ENCODE assay signal across 8 cellular contexts in the genomic region with DNA sequence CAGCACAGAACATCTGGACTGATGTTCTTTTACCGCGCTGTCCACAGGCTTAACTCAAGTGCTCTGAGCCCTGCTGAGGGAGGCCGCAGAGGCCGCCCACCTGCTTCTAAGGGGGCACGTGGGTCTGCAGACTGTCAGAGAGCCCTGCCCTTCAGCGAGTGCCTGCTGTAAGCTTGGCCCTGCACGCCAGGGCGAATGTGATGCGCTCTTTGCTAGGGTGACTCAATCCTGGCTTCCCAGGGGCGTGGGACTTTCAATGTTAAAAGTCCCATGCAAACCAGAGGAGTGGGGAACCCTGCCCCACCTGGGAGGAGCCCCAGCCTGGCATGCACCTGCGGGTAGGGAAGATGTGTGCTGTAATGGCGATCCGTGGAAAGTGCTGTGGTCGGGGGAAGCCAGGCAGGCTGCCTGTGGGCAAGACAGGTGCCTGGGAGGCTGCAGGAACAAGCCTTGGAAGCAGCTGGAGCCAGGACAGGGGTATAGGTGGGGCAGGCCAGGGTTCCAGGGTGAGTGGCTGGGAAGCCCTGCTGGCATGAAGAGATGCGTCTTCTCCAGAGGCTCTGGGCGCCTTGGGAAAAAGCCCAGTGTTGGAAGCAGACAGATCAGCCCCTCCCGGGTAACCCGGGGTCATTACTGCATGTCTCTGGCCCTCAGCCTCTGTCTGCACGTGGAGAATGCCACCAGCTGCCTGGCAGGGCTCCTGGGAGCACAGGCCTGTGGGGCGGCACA. TPM values are rescaled to one million over a fixed set of nuclear protein-coding genes. Genes with fewer than 3 reads are reported as not detected.
A peak's percentile ranks its signal among the peaks of the same experiment; 100 is the strongest.
DNase-seq lines count a peak whose midpoint lies in the region; ATAC-seq, FAIRE-seq and TF ChIP-seq lines count a peak whose summit lies in the region.

No MANE protein-coding gene starts in this region.

- FAIRE-seq in pancreas (lab: Jason Lieb, UNC), result no peak

- H3K27ac ChIP-seq in pancreas, result peak overlapping the region in 1 of 4 donors; percentile 63
- H3K27ac ChIP-seq in body of pancreas, result no peak overlapping the region

- H3K4me3 ChIP-seq in GM12864 (ENCODE audit: low read depth, low read length), result peak overlapping the region; percentile 47
- H3K4me3 ChIP-seq in MG63, result peak overlapping the region; percentile 76
- H3K4me3 ChIP-seq in pancreas, result peak overlapping the region in 3 of 4 donors; percentile 71 to 95 (median 91)
- no peak overlapping the region for H3K4me3 ChIP-seq in body of pancreas

- H3K9me3 ChIP-seq in MG63 (no peaks in the 10 kb centered on the region), pancreas (no peaks in the 10 kb centered on the region), body of pancreas (no peaks in the 10 kb centered on the region)

- H3K27me3 ChIP-seq in MG63 (no peaks in the 10 kb centered on the region), pancreas (peaks cover 0 to 3% (median 0%) of the 10 kb centered on the region in 4 donors), body of pancreas (no peaks in the 10 kb centered on the region)

- no peak for TF ChIP-seq CTCF in GM12864 (IDR thresholded peaks at IDR 0.05; ENCODE audit: low read depth, low read length, missing control alignments)
- no peak for TF ChIP-seq CTCF in pancreas (IDR thresholded peaks at IDR 0.05)
- TF ChIP-seq CTCF in body of pancreas (IDR thresholded peaks at IDR 0.05), result no peak

- H3K36me3 ChIP-seq in MG63 (0 out of 2 replicates have a peak, but pooled peaks cover 6% of the 10 kb centered on the region), pancreas (no peaks in the 10 kb centered on the region), body of pancreas (replicated peaks in 1 of 2; ENCODE audit: insufficient read depth in 1 of 2, low read depth in 2 of 2) (no peaks in the 10 kb centered on the region)

- H3K4me1 ChIP-seq in pancreas (peaks cover 12 to 39% (median 23%) of the 10 kb centered on the region in 3 donors), body of pancreas (peaks cover 77% of the 10 kb centered on the region)

- WGBS in pancreas, 2 donors, result 54 to 66% methylated on average over 17 to 20 of the region's 20 CpGs
- WGBS in body of pancreas, 2 donors, result 43 to 58% methylated on average over 8 to 19 of the region's 20 CpGs

- intact Hi-C loops in pancreas (cut with DNase I) (no loop called here), body of pancreas (cut with DNase I) (no loop called here)

- DNase-seq in GM12864 (ENCODE audit: low read depth) (peak; percentile 44), H4 (ENCODE audit: low spot score) (peak; percentile 43), MG63 (peak; percentile 82), activated T-cell treated with anti-CD3 and anti-CD28 coated beads for 4 hours (peak; percentile 44), fibroblast of the conjunctiva (ENCODE audit: low read depth) (peak; percentile 9), pancreas (peak in 1 of 6 donors; percentile 42), erythroblast (lab: John Stamatoyannopoulos, UW) (no peak), body of pancreas (no peak)

- no peak for TF ChIP-seq POLR2A in erythroblast (IDR thresholded peaks at IDR 0.05; ENCODE audit: low read length)
- TF ChIP-seq POLR2A in body of pancreas (IDR thresholded peaks at IDR 0.05), result no peak

- ATAC-seq in pancreas, result peak in 1 of 4 donors; percentile 1
- ATAC-seq in body of pancreas, result no peak

RNA-seq across cellular contexts. Expression of a gene that starts 0.6 kb away (rescaled TPM):
- total RNA-seq in H4 (2014; rRNA removed; shearing (Covaris generic)), result 10.9 and 12.5 TPM in 2 replicates
- total RNA-seq in MG63 (2014; rRNA removed; shearing (Covaris generic); ENCODE audit: low replicate concordance), result 16.6 and 17.3 TPM in 2 replicates
- 10 to 100 TPM in 2 of 6 donors, 1 to 10 TPM in 4; 9.7 to 17.1 (median 10.0) TPM for total RNA-seq in pancreas
- 10 to 100 TPM; 20.7 to 26.4 TPM for polyA plus RNA-seq in pancreas
- 10 to 100 TPM; 13.7 to 31.3 TPM for total RNA-seq in body of pancreas

RNA-seq across cellular contexts. Expression of a gene that starts 3.1 kb away (rescaled TPM):
- not detected in 2 replicates for total RNA-seq in H4 (2014; rRNA removed; shearing (Covaris generic))
- not detected in 2 replicates for total RNA-seq in MG63 (2014; rRNA removed; shearing (Covaris generic); ENCODE audit: low replicate concordance)
- total RNA-seq in pancreas (under 1 TPM in 3 of 6 donors, not detected in 3; 0.12 to 0.25 (median 0.19) TPM), body of pancreas (not detected)
- polyA plus RNA-seq in pancreas, result under 1 TPM in 1 of 2 donors, not detected in 1; 0.07 TPM

RNA-seq across cellular contexts. Expression of a gene that starts 29.2 kb away (rescaled TPM):
- total RNA-seq in H4 (2014; rRNA removed; shearing (Covaris generic)), result 3.3 and 9.1 TPM in 2 replicates
- 0.15 and 4.5 TPM in 2 replicates for total RNA-seq in MG63 (2014; rRNA removed; shearing (Covaris generic); ENCODE audit: low replicate concordance)
- 10 to 100 TPM; 10.3 to 37.2 (median 19.0) TPM for total RNA-seq in pancreas
- polyA plus RNA-seq in pancreas, result 100 to 1,000 TPM; 120 to 124 TPM
- 10 to 100 TPM; 25.9 to 58.3 TPM for total RNA-seq in body of pancreas

RNA-seq across cellular contexts. Expression of a gene that starts 50.9 kb away (rescaled TPM):
- total RNA-seq in H4 (2014; rRNA removed; shearing (Covaris generic)), result 0.02 TPM in 1 of 2 replicates, not detected in the other
- total RNA-seq in MG63 (2014; rRNA removed; shearing (Covaris generic); ENCODE audit: low replicate concordance), result not detected in 2 replicates
- total RNA-seq in pancreas, result 1 to 10 TPM in 5 of 6 donors, under 1 TPM in 1; 0.79 to 4.0 (median 3.0) TPM
- polyA plus RNA-seq in pancreas, result 100 to 1,000 TPM in 1 of 2 donors, 10 to 100 TPM in 1; 86.4 to 163 TPM
- 10 to 100 TPM in 1 of 2 donors, 1 to 10 TPM in 1; 5.7 to 27.4 TPM for total RNA-seq in body of pancreas

RNA-seq across cellular contexts. Expression of a gene that starts 59.6 kb away (rescaled TPM):
- 18.8 and 29.0 TPM in 2 replicates for total RNA-seq in H4 (2014; rRNA removed; shearing (Covaris generic))
- 9.6 and 12.3 TPM in 2 replicates for total RNA-seq in MG63 (2014; rRNA removed; shearing (Covaris generic); ENCODE audit: low replicate concordance)
- total RNA-seq in pancreas (10 to 100 TPM in 4 of 6 donors, 1 to 10 TPM in 2; 3.3 to 16.4 (median 10.8) TPM), body of pancreas (1 to 10 TPM; 5.6 to 8.8 TPM)
- polyA plus RNA-seq in pancreas, result 10 to 100 TPM; 12.1 to 13.4 TPM

Comparison
In these comparisons a context has a peak if more than half of its experiments do, and no peak if none do; other contexts are left out.
1. DNase-seq: peak in GM12864 (single experiment), H4 (single experiment), MG63 (single experiment), activated T-cell treated with anti-CD3 and anti-CD28 coated beads for 4 hours (single experiment) and fibroblast of the conjunctiva (single experiment); none in erythroblast (0 of 2) and body of pancreas (0 of 4).
2. H3K4me3 ChIP-seq: peak in GM12864 (single experiment), MG63 (single experiment) and pancreas (3 of 4); none in body of pancreas (0 of 2).